In the genomic region with DNA sequence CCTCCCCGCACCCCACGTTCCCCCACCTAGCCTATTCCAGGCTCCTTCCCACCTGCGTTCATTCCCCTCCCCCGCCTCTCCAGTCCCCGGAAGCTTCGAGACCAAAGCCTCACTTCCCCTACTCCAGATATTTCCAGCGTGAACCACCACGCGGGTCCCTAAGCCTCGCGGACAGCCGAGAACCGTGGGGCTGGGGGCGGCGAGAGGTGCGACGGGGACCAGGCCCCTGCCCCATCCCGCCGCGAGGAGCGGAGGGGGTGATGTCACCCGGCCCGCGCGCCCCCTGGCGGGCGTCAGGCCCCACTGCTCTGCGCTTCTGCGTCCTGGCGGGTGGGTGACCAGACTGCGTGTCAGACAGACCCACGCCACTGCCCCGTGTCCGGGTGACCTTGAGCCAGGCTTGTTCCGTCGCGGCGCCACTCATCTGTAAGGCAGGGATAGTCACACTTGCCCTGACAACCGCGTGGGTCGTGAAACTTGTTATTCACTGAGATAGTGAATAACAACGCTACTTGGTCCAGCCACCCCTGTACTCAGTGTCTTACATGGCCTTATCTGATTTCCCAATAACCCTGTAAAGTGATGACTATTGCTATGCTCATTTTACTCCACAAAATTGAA, we compare ENCODE assay signal across 1 cellular context.
A peak's percentile ranks its signal among the peaks of the same experiment; 100 is the strongest.
TF ChIP-seq lines count a peak whose summit lies in the region.

No MANE protein-coding gene starts in this region.

TF ChIP-seq in H1, 55 proteins besides CTCF, POLR2A, EP300 and RAD21:
- TF ChIP-seq FOSL1 (IDR thresholded peaks at IDR 0.05; ENCODE audit: insufficient read depth, low read depth, low read length) (no peak), SUZ12 (IDR thresholded peaks at IDR 0.05; ENCODE audit: low read length) (no peak), RXRA (IDR thresholded peaks at IDR 0.05; ENCODE audit: insufficient read depth, low read depth, low read length) (no peak), TCF12 (IDR thresholded peaks at IDR 0.05; ENCODE audit: low read depth, low read length) (no peak), TAF7 (optimal IDR thresholded peaks at IDR 0.05; ENCODE audit: borderline replicate concordance, low read depth, low read length) (peak; percentile 52), CBX8 (IDR thresholded peaks at IDR 0.05; ENCODE audit: borderline replicate concordance, low read depth, low read length) (no peak), KDM5A (IDR thresholded peaks at IDR 0.05; ENCODE audit: low read length) (no peak), PHF8 (conservative IDR thresholded peaks at IDR 0.05; ENCODE audit: low read depth, low read length) (0 out of 2 replicates have a peak, but pooled peaks have one; percentile 21), YY1 (IDR thresholded peaks at IDR 0.05; ENCODE audit: low read depth, low read length) (peak; percentile 56; the same call in 1 of the 2 replicates), CEBPB (IDR thresholded peaks at IDR 0.05; ENCODE audit: low read depth, low read length) (no peak), SRF (IDR thresholded peaks at IDR 0.05; ENCODE audit: low read depth, low read length) (no peak), RBBP5 (IDR thresholded peaks at IDR 0.05; ENCODE audit: borderline replicate concordance, low read depth, low read length) (no peak), CHD2 (IDR thresholded peaks at IDR 0.05; ENCODE audit: low read length) (0 out of 2 replicates have a peak, but pooled peaks have one; percentile 50), RNF2 (IDR thresholded peaks at IDR 0.05; ENCODE audit: borderline replicate concordance, low read depth, low read length, missing control alignments, poor library complexity, severe bottlenecking) (no peak), SP4 (IDR thresholded peaks at IDR 0.05; ENCODE audit: low read length) (no peak; the same call in 1 of the 2 replicates), SIRT6 (IDR thresholded peaks at IDR 0.05; ENCODE audit: low read length) (no peak), POU5F1 (IDR thresholded peaks at IDR 0.05; ENCODE audit: low read depth, low read length) (no peak), ZNF274 (IDR thresholded peaks at IDR 0.05; ENCODE audit: borderline replicate concordance, extremely low read depth, low read length) (no peak), HDAC2 (IDR thresholded peaks at IDR 0.05; ENCODE audit: borderline replicate concordance in 1 of 2, low read depth in 2 of 2, low read length in 2 of 2) (peak in 1 of 2 experiments; percentile 75; a peak in 1 of 4 replicates), SIX5 (IDR thresholded peaks at IDR 0.05; ENCODE audit: low read depth, low read length) (no peak), POLR2AphosphoS5 (IDR thresholded peaks at IDR 0.05; ENCODE audit: low read depth, low read length) (peak; percentile 65), KDM1A (IDR thresholded peaks at IDR 0.05; ENCODE audit: borderline replicate concordance, low read length) (no peak), BACH1 (IDR thresholded peaks at IDR 0.05; ENCODE audit: low read length) (peak; percentile 78), KDM4A (IDR thresholded peaks at IDR 0.05; ENCODE audit: low read depth, low read length, severe bottlenecking) (peak; percentile 34), EZH2 (IDR thresholded peaks at IDR 0.05; ENCODE audit: low read depth, low read length, severe bottlenecking) (no peak), BCL11A (IDR thresholded peaks at IDR 0.05; ENCODE audit: low read depth in 2 of 2, low read length in 2 of 2) (no peak), EGR1 (IDR thresholded peaks at IDR 0.05; ENCODE audit: borderline replicate concordance, low read depth, low read length) (no peak), CREB1 (IDR thresholded peaks at IDR 0.05) (peak; percentile 84), SP1 (IDR thresholded peaks at IDR 0.05; ENCODE audit: low read depth, low read length) (no peak), JUN (IDR thresholded peaks at IDR 0.05; ENCODE audit: low read depth, low read length) (peak; percentile 82), NRF1 (IDR thresholded peaks at IDR 0.05; ENCODE audit: low read depth, low read length) (no peak), HDAC6 (IDR thresholded peaks at IDR 0.05; ENCODE audit: low read depth, low read length) (no peak), CBX5 (IDR thresholded peaks at IDR 0.05; ENCODE audit: low read depth, low read length) (no peak), SP2 (IDR thresholded peaks at IDR 0.05; ENCODE audit: low read length) (no peak), SAP30 (IDR thresholded peaks at IDR 0.05; ENCODE audit: insufficient read depth, insufficient replicate concordance, low read length) (no peak), TAF1 (IDR thresholded peaks at IDR 0.05; ENCODE audit: low read depth, low read length) (peak; percentile 37; the same call in 1 of the 2 replicates), NANOG (IDR thresholded peaks at IDR 0.05; ENCODE audit: insufficient read depth, low read depth, low read length, poor library complexity, severe bottlenecking) (no peak), RFX5 (IDR thresholded peaks at IDR 0.05; ENCODE audit: borderline replicate concordance, low read depth, low read length) (no peak), TEAD4 (IDR thresholded peaks at IDR 0.05; ENCODE audit: low read depth, low read length) (no peak), CHD1 (IDR thresholded peaks at IDR 0.05; ENCODE audit: low read depth, low read length) (no peak), MAFK (IDR thresholded peaks at IDR 0.05; ENCODE audit: low read depth, low read length) (no peak), ASH2L (IDR thresholded peaks at IDR 0.05; ENCODE audit: low read length) (peak; percentile 76), JUND (IDR thresholded peaks at IDR 0.05; ENCODE audit: low read length) (peak; percentile 97), BRCA1 (IDR thresholded peaks at IDR 0.05; ENCODE audit: low read depth, low read length) (no peak), GTF2F1 (IDR thresholded peaks at IDR 0.05; ENCODE audit: borderline replicate concordance, low read depth, low read length) (no peak), CTBP2 (IDR thresholded peaks at IDR 0.05; ENCODE audit: borderline replicate concordance, insufficient read depth, insufficient read length, low read length) (peak; percentile 19), TBP (IDR thresholded peaks at IDR 0.05; ENCODE audit: low read depth, low read length) (peak; percentile 30; the same call in 1 of the 2 replicates), GABPA (IDR thresholded peaks at IDR 0.05; ENCODE audit: borderline replicate concordance, insufficient read depth, low read length) (peak; percentile 61; the same call in 1 of the 2 replicates), SIN3A (conservative IDR thresholded peaks at IDR 0.05 in 1 of 2, IDR thresholded peaks at IDR 0.05 in 1 of 2; ENCODE audit: low read depth in 1 of 2, low read length in 2 of 2) (peak in 1 of 2 experiments; percentile 48; a peak in 1 of 4 replicates)
- TF ChIP-seq, protein P1, sequence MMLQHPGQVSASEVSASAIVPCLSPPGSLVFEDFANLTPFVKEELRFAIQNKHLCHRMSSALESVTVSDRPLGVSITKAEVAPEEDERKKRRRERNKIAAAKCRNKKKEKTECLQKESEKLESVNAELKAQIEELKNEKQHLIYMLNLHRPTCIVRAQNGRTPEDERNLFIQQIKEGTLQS (IDR thresholded peaks at IDR 0.05; ENCODE audit: insufficient read depth, low read depth, low read length), result peak; percentile 83
- TF ChIP-seq, protein P2, sequence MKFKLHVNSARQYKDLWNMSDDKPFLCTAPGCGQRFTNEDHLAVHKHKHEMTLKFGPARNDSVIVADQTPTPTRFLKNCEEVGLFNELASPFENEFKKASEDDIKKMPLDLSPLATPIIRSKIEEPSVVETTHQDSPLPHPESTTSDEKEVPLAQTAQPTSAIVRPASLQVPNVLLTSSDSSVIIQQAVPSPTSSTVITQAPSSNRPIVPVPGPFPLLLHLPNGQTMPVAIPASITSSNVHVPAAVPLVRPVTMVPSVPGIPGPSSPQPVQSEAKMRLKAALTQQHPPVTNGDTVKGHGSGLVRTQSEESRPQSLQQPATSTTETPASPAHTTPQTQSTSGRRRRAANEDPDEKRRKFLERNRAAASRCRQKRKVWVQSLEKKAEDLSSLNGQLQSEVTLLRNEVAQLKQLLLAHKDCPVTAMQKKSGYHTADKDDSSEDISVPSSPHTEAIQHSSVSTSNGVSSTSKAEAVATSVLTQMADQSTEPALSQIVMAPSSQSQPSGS (IDR thresholded peaks at IDR 0.05; ENCODE audit: low read length), result peak; percentile 99
- TF ChIP-seq, protein P3, sequence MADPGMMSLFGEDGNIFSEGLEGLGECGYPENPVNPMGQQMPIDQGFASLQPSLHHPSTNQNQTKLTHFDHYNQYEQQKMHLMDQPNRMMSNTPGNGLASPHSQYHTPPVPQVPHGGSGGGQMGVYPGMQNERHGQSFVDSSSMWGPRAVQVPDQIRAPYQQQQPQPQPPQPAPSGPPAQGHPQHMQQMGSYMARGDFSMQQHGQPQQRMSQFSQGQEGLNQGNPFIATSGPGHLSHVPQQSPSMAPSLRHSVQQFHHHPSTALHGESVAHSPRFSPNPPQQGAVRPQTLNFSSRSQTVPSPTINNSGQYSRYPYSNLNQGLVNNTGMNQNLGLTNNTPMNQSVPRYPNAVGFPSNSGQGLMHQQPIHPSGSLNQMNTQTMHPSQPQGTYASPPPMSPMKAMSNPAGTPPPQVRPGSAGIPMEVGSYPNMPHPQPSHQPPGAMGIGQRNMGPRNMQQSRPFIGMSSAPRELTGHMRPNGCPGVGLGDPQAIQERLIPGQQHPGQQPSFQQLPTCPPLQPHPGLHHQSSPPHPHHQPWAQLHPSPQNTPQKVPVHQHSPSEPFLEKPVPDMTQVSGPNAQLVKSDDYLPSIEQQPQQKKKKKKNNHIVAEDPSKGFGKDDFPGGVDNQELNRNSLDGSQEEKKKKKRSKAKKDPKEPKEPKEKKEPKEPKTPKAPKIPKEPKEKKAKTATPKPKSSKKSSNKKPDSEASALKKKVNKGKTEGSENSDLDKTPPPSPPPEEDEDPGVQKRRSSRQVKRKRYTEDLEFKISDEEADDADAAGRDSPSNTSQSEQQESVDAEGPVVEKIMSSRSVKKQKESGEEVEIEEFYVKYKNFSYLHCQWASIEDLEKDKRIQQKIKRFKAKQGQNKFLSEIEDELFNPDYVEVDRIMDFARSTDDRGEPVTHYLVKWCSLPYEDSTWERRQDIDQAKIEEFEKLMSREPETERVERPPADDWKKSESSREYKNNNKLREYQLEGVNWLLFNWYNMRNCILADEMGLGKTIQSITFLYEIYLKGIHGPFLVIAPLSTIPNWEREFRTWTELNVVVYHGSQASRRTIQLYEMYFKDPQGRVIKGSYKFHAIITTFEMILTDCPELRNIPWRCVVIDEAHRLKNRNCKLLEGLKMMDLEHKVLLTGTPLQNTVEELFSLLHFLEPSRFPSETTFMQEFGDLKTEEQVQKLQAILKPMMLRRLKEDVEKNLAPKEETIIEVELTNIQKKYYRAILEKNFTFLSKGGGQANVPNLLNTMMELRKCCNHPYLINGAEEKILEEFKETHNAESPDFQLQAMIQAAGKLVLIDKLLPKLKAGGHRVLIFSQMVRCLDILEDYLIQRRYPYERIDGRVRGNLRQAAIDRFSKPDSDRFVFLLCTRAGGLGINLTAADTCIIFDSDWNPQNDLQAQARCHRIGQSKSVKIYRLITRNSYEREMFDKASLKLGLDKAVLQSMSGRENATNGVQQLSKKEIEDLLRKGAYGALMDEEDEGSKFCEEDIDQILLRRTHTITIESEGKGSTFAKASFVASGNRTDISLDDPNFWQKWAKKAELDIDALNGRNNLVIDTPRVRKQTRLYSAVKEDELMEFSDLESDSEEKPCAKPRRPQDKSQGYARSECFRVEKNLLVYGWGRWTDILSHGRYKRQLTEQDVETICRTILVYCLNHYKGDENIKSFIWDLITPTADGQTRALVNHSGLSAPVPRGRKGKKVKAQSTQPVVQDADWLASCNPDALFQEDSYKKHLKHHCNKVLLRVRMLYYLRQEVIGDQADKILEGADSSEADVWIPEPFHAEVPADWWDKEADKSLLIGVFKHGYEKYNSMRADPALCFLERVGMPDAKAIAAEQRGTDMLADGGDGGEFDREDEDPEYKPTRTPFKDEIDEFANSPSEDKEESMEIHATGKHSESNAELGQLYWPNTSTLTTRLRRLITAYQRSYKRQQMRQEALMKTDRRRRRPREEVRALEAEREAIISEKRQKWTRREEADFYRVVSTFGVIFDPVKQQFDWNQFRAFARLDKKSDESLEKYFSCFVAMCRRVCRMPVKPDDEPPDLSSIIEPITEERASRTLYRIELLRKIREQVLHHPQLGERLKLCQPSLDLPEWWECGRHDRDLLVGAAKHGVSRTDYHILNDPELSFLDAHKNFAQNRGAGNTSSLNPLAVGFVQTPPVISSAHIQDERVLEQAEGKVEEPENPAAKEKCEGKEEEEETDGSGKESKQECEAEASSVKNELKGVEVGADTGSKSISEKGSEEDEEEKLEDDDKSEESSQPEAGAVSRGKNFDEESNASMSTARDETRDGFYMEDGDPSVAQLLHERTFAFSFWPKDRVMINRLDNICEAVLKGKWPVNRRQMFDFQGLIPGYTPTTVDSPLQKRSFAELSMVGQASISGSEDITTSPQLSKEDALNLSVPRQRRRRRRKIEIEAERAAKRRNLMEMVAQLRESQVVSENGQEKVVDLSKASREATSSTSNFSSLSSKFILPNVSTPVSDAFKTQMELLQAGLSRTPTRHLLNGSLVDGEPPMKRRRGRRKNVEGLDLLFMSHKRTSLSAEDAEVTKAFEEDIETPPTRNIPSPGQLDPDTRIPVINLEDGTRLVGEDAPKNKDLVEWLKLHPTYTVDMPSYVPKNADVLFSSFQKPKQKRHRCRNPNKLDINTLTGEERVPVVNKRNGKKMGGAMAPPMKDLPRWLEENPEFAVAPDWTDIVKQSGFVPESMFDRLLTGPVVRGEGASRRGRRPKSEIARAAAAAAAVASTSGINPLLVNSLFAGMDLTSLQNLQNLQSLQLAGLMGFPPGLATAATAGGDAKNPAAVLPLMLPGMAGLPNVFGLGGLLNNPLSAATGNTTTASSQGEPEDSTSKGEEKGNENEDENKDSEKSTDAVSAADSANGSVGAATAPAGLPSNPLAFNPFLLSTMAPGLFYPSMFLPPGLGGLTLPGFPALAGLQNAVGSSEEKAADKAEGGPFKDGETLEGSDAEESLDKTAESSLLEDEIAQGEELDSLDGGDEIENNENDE (IDR thresholded peaks at IDR 0.05; ENCODE audit: insufficient replicate concordance, low read length), result no peak
- TF ChIP-seq, protein P4, sequence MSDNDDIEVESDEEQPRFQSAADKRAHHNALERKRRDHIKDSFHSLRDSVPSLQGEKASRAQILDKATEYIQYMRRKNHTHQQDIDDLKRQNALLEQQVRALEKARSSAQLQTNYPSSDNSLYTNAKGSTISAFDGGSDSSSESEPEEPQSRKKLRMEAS (IDR thresholded peaks at IDR 0.05), result no peak; the same call in 1 of the 2 replicates
- TF ChIP-seq, protein P5, sequence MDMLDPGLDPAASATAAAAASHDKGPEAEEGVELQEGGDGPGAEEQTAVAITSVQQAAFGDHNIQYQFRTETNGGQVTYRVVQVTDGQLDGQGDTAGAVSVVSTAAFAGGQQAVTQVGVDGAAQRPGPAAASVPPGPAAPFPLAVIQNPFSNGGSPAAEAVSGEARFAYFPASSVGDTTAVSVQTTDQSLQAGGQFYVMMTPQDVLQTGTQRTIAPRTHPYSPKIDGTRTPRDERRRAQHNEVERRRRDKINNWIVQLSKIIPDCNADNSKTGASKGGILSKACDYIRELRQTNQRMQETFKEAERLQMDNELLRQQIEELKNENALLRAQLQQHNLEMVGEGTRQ (IDR thresholded peaks at IDR 0.05; ENCODE audit: low read length), result no peak; the same call in 1 of the 2 replicates
- TF ChIP-seq, protein P6, sequence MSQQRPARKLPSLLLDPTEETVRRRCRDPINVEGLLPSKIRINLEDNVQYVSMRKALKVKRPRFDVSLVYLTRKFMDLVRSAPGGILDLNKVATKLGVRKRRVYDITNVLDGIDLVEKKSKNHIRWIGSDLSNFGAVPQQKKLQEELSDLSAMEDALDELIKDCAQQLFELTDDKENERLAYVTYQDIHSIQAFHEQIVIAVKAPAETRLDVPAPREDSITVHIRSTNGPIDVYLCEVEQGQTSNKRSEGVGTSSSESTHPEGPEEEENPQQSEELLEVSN (IDR thresholded peaks at IDR 0.05), result no peak
TF ChIP-seq in H1: peak in this region for 19.
